8 cellular contexts compared by ENCODE assay signal in genomic region chr3:134357914-134358811, GRCh38. TPM values are rescaled to one million over a fixed set of nuclear protein-coding genes. Genes with fewer than 3 reads are reported as not detected.
DNase-seq lines count a peak whose midpoint lies in the region; ATAC-seq and TF ChIP-seq lines count a peak whose summit lies in the region.

No MANE protein-coding gene starts in this region.

- intact Hi-C loops in uterus (cut with DNase I; ENCODE audit: low total_unique reads) = no loop called here

- no peaks in the 10 kb centered on the region for H3K27me3 Mint-ChIP-seq in chondrocyte (ENCODE audit: low read depth)

- H3K4me1 Mint-ChIP-seq in chondrocyte (ENCODE audit: low read depth) = peaks cover 96% of the 10 kb centered on the region

- H3K27me3 ChIP-seq in lung (ENCODE audit: control insufficient read depth, insufficient read depth) = no peaks in the 10 kb centered on the region
- no peaks in the 10 kb centered on the region for H3K27me3 ChIP-seq in uterus

- H3K4me3 ChIP-seq in NB4 (ENCODE audit: low read depth, low read length) (no peak overlapping the region), lung (no peak overlapping the region), uterus (no peak overlapping the region)

- peak overlapping the region; percentile 14 for H3K4me3 Mint-ChIP-seq in chondrocyte (ENCODE audit: unreplicated experiment)

- ATAC-seq in lung (ENCODE audit: insufficient read depth, low FRiP score) (peak; percentile 77), HG03460 (IDR thresholded peaks at IDR 0.05; ENCODE audit: unreplicated experiment) (no peak)

- no peaks in the 10 kb centered on the region for H3K9me3 Mint-ChIP-seq in chondrocyte (ENCODE audit: low read depth)

- TF ChIP-seq POLR2A in NB4 (IDR thresholded peaks at IDR 0.05; ENCODE audit: extremely low read depth, insufficient read length) (no peak), uterus (IDR thresholded peaks at IDR 0.05) (no peak)

- H3K36me3 Mint-ChIP-seq in chondrocyte (ENCODE audit: low read depth) = peaks cover 56% of the 10 kb centered on the region

- TF ChIP-seq CTCF in NB4 (IDR thresholded peaks at IDR 0.05; ENCODE audit: low read depth, low read length) (peak; percentile 47), chondrocyte (IDR thresholded peaks at IDR 0.05) (peak; percentile 79), lung (IDR thresholded peaks at IDR 0.05; ENCODE audit: control extremely low read depth, extremely low read depth) (no peak), uterus (IDR thresholded peaks at IDR 0.05) (peak in 1 of 4 experiments; percentile 32)

- peaks cover 8 to 54% of the 10 kb centered on the region in 2 donors for H3K4me1 ChIP-seq in lung (ENCODE audit: control insufficient read depth in 2 of 2, insufficient read depth in 2 of 2, low read length in 2 of 2)
- peaks cover 6 to 50% of the 10 kb centered on the region in 2 donors for H3K4me1 ChIP-seq in uterus

- H3K27ac ChIP-seq in lung (ENCODE audit: low read depth in 1 of 2, low read length in 1 of 2) (peak overlapping the region; percentile 34 to 87), uterus (peak overlapping the region; percentile 97 to 99)

- H3K27ac Mint-ChIP-seq in chondrocyte (ENCODE audit: unreplicated experiment) = peak overlapping the region; percentile 96

- 59 to 67% methylated on average over 10 of the region's 10 CpGs for WGBS in lung, 2 donors

- peaks cover 41 to 62% of the 10 kb centered on the region in 2 donors for H3K36me3 ChIP-seq in lung (ENCODE audit: control insufficient read depth in 2 of 2, insufficient read depth in 2 of 2, low read length in 2 of 2)
- H3K36me3 ChIP-seq in uterus = no peaks in the 10 kb centered on the region

- DNase-seq in DMS53 (lab: John Stamatoyannopoulos, UW) (peak; percentile 33), DMS53 treated with DMSO at 0.1 percent for 48 hours (lab: John Stamatoyannopoulos, UW; ENCODE audit: unreplicated experiment) (no peak), NB4 (ENCODE audit: low read depth) (peak; percentile 28), chondrocyte (ENCODE audit: low spot score) (peak; percentile 90), lung (ENCODE audit: low spot score) (peak; percentile 67), uterus (peak; percentile 42 to 57), 8988T (no peak)

- H3K9me3 ChIP-seq in lung (ENCODE audit: control insufficient read depth in 2 of 2, insufficient read depth in 1 of 2, low read length in 1 of 2) (no peaks in the 10 kb centered on the region), uterus (no peaks in the 10 kb centered on the region)

RNA-seq across cellular contexts. Expression of gene AMOTL2, which starts 16.1 kb away (rescaled TPM):
- total RNA-seq in chondrocyte (145 to 259 TPM (median 256 TPM) in 3 replicates), lung (100 to 1,000 TPM; 122 to 129 TPM), uterus (10 to 100 TPM; 49.4 to 87.5 (median 61.4) TPM)
- polyA plus RNA-seq in lung = 10 to 100 TPM; 27.4 to 30.1 TPM

Comparison
In these comparisons a context has a peak if more than half of its experiments do, and no peak if none do; other contexts are left out.
1. DNase-seq: peak in DMS53 (single experiment), NB4 (single experiment), chondrocyte (single experiment), lung (single experiment) and uterus (2 of 2); none in DMS53 treated with DMSO at 0.1 percent for 48 hours (single experiment) and 8988T (single experiment).